Comparison of ENCODE assay signal across 9 cellular contexts in the genomic region with DNA sequence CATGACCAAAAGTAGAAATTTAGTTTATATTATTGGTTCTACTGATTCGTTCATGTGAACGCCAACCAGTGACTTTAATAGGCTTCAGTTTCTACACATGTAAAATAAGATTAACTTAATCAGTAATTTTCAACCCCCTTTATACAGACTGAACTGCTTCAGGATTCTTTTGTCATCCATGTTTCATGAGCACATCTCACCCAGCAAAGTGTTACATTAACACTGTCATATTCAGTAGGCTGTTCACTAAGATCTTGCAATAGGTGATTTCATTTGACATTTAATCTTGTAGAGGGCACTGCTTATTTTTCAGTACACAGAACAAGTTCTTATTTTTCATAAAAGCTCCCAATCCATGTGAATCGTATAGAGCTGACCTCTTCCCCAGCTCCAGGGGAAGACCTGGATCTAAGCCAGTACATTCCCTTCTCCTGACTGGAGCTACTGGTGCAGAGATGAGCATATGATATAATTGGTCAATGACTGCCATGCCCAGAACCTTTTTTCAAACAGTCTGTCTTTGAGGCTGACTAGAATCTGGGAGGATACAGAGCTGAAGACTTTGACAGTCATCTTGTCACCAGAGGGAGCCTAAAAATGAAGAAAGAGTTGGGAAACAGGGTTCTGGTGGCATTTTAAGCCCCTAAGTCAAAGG.
DNase-seq lines count a peak whose midpoint lies in the region; ATAC-seq lines count a peak whose summit lies in the region.
"Had no signal": no experiment of that assay in that cellular context is flagged by ENCODE, and none has a peak within 500 bp of the region (broad histone marks: within the 10 kb centered on the region; RNA-seq: fewer than 3 reads in every experiment).

No MANE protein-coding gene starts in this region.

- H3K9me3 Mint-ChIP-seq in stimulated activated naive CD8-positive, alpha-beta T cell treated with anti-CD3 and anti-CD28 coated beads, Interleukin-15, Interleukin-2, amounts not matched to agents 100 ng/mL and 50 ng/mL, for 24 hours = peaks cover 18% of the 10 kb centered on the region
- peaks cover 15% of the 10 kb centered on the region for H3K9me3 Mint-ChIP-seq in activated naive CD8-positive, alpha-beta T cell (ENCODE audit: low read depth)
- H3K9me3 Mint-ChIP-seq in T-cell = peaks cover 8 to 19% (median 9%) of the 10 kb centered on the region in 3 donors
- H3K9me3 Mint-ChIP-seq in activated CD8-positive, alpha-beta memory T cell treated with anti-CD3 and anti-CD28 coated beads, Interleukin-2, amount 10 ng/mL, durations not matched to agents 7 days and 5 days (ENCODE audit: low read depth) = peaks cover 3% of the 10 kb centered on the region

- peak overlapping the region; percentile 95 for H3K27ac Mint-ChIP-seq in stimulated activated naive CD8-positive, alpha-beta T cell treated with anti-CD3 and anti-CD28 coated beads, Interleukin-15, Interleukin-2, amounts not matched to agents 100 ng/mL and 50 ng/mL, for 24 hours
- H3K27ac Mint-ChIP-seq in activated naive CD8-positive, alpha-beta T cell = peak overlapping the region; percentile 97
- H3K27ac Mint-ChIP-seq in T-cell = no peak overlapping the region
- H3K27ac Mint-ChIP-seq in activated CD8-positive, alpha-beta memory T cell treated with anti-CD3 and anti-CD28 coated beads, Interleukin-2, amount 10 ng/mL, durations not matched to agents 7 days and 5 days = no peak overlapping the region

- H3K4me1 Mint-ChIP-seq in stimulated activated naive CD8-positive, alpha-beta T cell treated with anti-CD3 and anti-CD28 coated beads, Interleukin-15, Interleukin-2, amounts not matched to agents 100 ng/mL and 50 ng/mL, for 24 hours (ENCODE audit: low read depth) = peaks cover 56% of the 10 kb centered on the region
- peaks cover 27% of the 10 kb centered on the region for H3K4me1 Mint-ChIP-seq in activated naive CD8-positive, alpha-beta T cell (ENCODE audit: low read depth)
- H3K4me1 Mint-ChIP-seq in T-cell = peaks cover 6 to 11% (median 8%) of the 10 kb centered on the region in 3 donors
- peaks cover 21% of the 10 kb centered on the region for H3K4me1 Mint-ChIP-seq in activated CD8-positive, alpha-beta memory T cell treated with anti-CD3 and anti-CD28 coated beads, Interleukin-2, amount 10 ng/mL, durations not matched to agents 7 days and 5 days

- POLR2A ChIA-PET in T-cell (lab: Charles Lee) = no interaction called here

- intact Hi-C loops in left ventricle myocardium superior (cut with micrococcal nuclease) = no loop called here

- H3K4me3 Mint-ChIP-seq in stimulated activated naive CD8-positive, alpha-beta T cell treated with anti-CD3 and anti-CD28 coated beads, Interleukin-15, Interleukin-2, amounts not matched to agents 100 ng/mL and 50 ng/mL, for 24 hours = peak overlapping the region; percentile 63
- H3K4me3 Mint-ChIP-seq in activated naive CD8-positive, alpha-beta T cell = no peak overlapping the region
- no peak overlapping the region for H3K4me3 Mint-ChIP-seq in T-cell
- no peak overlapping the region for H3K4me3 Mint-ChIP-seq in activated CD8-positive, alpha-beta memory T cell treated with anti-CD3 and anti-CD28 coated beads, Interleukin-2, amount 10 ng/mL, durations not matched to agents 7 days and 5 days

- peaks cover 6% of the 10 kb centered on the region for H3K27me3 Mint-ChIP-seq in stimulated activated naive CD8-positive, alpha-beta T cell treated with anti-CD3 and anti-CD28 coated beads, Interleukin-15, Interleukin-2, amounts not matched to agents 100 ng/mL and 50 ng/mL, for 24 hours
- no peaks in the 10 kb centered on the region for H3K27me3 Mint-ChIP-seq in activated naive CD8-positive, alpha-beta T cell
- H3K27me3 Mint-ChIP-seq in T-cell = no peaks in the 10 kb centered on the region
- H3K27me3 Mint-ChIP-seq in activated CD8-positive, alpha-beta memory T cell treated with anti-CD3 and anti-CD28 coated beads, Interleukin-2, amount 10 ng/mL, durations not matched to agents 7 days and 5 days = no peaks in the 10 kb centered on the region

- peaks cover 14% of the 10 kb centered on the region for H3K36me3 Mint-ChIP-seq in stimulated activated naive CD8-positive, alpha-beta T cell treated with anti-CD3 and anti-CD28 coated beads, Interleukin-15, Interleukin-2, amounts not matched to agents 100 ng/mL and 50 ng/mL, for 24 hours (ENCODE audit: low read depth)
- H3K36me3 Mint-ChIP-seq in activated naive CD8-positive, alpha-beta T cell = peaks cover 8% of the 10 kb centered on the region
- H3K36me3 Mint-ChIP-seq in T-cell = peaks cover 6% of the 10 kb centered on the region
- peaks cover 12% of the 10 kb centered on the region for H3K36me3 Mint-ChIP-seq in activated CD8-positive, alpha-beta memory T cell treated with anti-CD3 and anti-CD28 coated beads, Interleukin-2, amount 10 ng/mL, durations not matched to agents 7 days and 5 days

- DNase-seq in stimulated activated naive CD8-positive, alpha-beta T cell treated with anti-CD3 and anti-CD28 coated beads, Interleukin-15, Interleukin-2, amounts not matched to agents 100 U/mL and 50 U/mL, for 24 hours = no peak
- DNase-seq in left ventricle myocardium superior (no peak), SK-N-DZ (ENCODE audit: low spot score) (no peak), T-cell (no peak)
- no peak for DNase-seq in stimulated activated CD4-positive, alpha-beta T cell treated with anti-CD3 and anti-CD28 coated beads, Interleukin-15, amount 100 ng/mL, for 24 hours
- no peak for DNase-seq in activated CD8-positive, alpha-beta memory T cell treated with anti-CD3 and anti-CD28 coated beads, Interleukin-2, amount 10 ng/mL, durations not matched to agents 7 days and 5 days
- DNase-seq: NCI-H526 had no signal

- CTCF ChIA-PET in T-cell (lab: Charles Lee) = no interaction called here
- CTCF ChIA-PET in activated CD8-positive, alpha-beta memory T cell treated with anti-CD3 and anti-CD28 coated beads, Interleukin-2, amount 10 ng/mL, durations not matched to agents 7 days and 5 days (lab: Charles Lee) = no interaction called here

- ATAC-seq in stimulated activated naive CD8-positive, alpha-beta T cell treated with anti-CD3 and anti-CD28 coated beads, Interleukin-15, Interleukin-2, amounts not matched to agents 100 U/mL and 50 U/mL, for 24 hours = no peak
- peak; percentile 80 for ATAC-seq in left ventricle myocardium superior
- no peak for ATAC-seq in T-cell (replicated peaks in 1 of 4)
- no peak for ATAC-seq in activated CD8-positive, alpha-beta memory T cell treated with anti-CD3 and anti-CD28 coated beads, Interleukin-2, amount 10 ng/mL, durations not matched to agents 7 days and 5 days

Comparison
In these comparisons a context has a peak if more than half of its experiments do, and no peak if none do; other contexts are left out.
1. H3K27ac Mint-ChIP-seq: peak in stimulated activated naive CD8-positive, alpha-beta T cell treated with anti-CD3 and anti-CD28 coated beads, Interleukin-15, Interleukin-2, amounts not matched to agents 100 ng/mL and 50 ng/mL, for 24 hours (single experiment) and activated naive CD8-positive, alpha-beta T cell (single experiment); none in T-cell (0 of 2) and activated CD8-positive, alpha-beta memory T cell treated with anti-CD3 and anti-CD28 coated beads, Interleukin-2, amount 10 ng/mL, durations not matched to agents 7 days and 5 days (single experiment).